Comparison of ENCODE assay signal across 9 cellular contexts in the genomic region with DNA sequence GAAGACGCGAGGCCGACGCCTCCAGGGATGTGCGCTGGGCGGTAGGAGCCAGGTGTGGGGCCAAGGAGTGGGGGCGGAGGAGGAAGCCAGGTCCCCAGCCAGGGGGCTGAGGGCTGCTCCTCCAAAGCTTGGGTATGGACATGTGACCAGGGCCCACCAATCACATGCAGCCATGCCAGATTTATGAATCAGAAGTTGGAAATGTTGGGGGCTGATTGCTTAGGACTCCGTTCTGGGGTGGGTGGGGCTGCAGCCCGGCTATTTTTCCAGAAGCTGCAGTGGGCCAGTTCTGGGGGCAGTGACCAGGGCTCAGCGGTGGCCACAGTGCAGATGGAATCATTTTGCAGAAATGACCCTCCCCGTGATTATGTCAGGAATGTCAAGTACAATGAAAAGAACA.
DNase-seq lines count a peak whose midpoint lies in the region; ATAC-seq and TF ChIP-seq lines count a peak whose summit lies in the region.
"Had no signal": no experiment of that assay in that cellular context is flagged by ENCODE, and none has a peak within 500 bp of the region (broad histone marks: within the 10 kb centered on the region; RNA-seq: fewer than 3 reads in every experiment).

No MANE protein-coding gene starts in this region.

- no peak overlapping the region for H3K9ac ChIP-seq in duodenal mucosa (ENCODE audit: low read depth in 1 of 2, low read length in 2 of 2)

- no peaks in the 10 kb centered on the region for H3K36me3 ChIP-seq in duodenal mucosa (ENCODE audit: control insufficient read depth in 1 of 2, insufficient read depth in 2 of 2, low read length in 2 of 2)

- ATAC-seq in GM18907 (IDR thresholded peaks at IDR 0.05; ENCODE audit: unreplicated experiment) (no peak), GM21381 (IDR thresholded peaks at IDR 0.05; ENCODE audit: unreplicated experiment) (no peak)
- no peak for ATAC-seq in activated CD4-positive, CD25-positive, alpha-beta regulatory T cell treated with anti-CD3 and anti-CD28 coated beads, Interleukin-2, amount 50 U/mL, for 24 hours
- ATAC-seq: body of pancreas had no signal

- no peaks in the 10 kb centered on the region for H3K27me3 ChIP-seq in duodenal mucosa (ENCODE audit: control insufficient read depth in 1 of 2, insufficient read depth in 2 of 2, low read length in 2 of 2)
- H3K27me3 ChIP-seq: body of pancreas had no signal

- H3K9me3 ChIP-seq in duodenal mucosa (ENCODE audit: control insufficient read depth in 1 of 2, low read length in 2 of 2): no peaks in the 10 kb centered on the region
- H3K9me3 ChIP-seq: body of pancreas had no signal

- H3K27me3 Mint-ChIP-seq in osteocyte (ENCODE audit: unreplicated experiment): no peaks in the 10 kb centered on the region

- peak overlapping the region; percentile 92 for H3K27ac Mint-ChIP-seq in osteocyte (ENCODE audit: unreplicated experiment)

- no peak overlapping the region for H3K4me3 ChIP-seq in duodenal mucosa (ENCODE audit: low read depth in 1 of 2, low read length in 2 of 2)
- H3K4me3 ChIP-seq: body of pancreas had no signal

- no peak for TF ChIP-seq CTCF in osteocyte (IDR thresholded peaks at IDR 0.05)

- peaks cover 69% of the 10 kb centered on the region for H3K4me1 Mint-ChIP-seq in osteocyte (ENCODE audit: unreplicated experiment)

- peak overlapping the region; percentile 33 for H3K27ac ChIP-seq in duodenal mucosa (ENCODE audit: low read depth, low read length)

- H3K9me3 Mint-ChIP-seq in osteocyte (ENCODE audit: unreplicated experiment): no peaks in the 10 kb centered on the region

- H3K36me3 Mint-ChIP-seq in osteocyte (ENCODE audit: unreplicated experiment): no peaks in the 10 kb centered on the region

- DNase-seq in EH (ENCODE audit: low read depth): peak; percentile 97
- DNase-seq in HS-5 (ENCODE audit: low read depth): peak; percentile 100
- no peak for DNase-seq in osteocyte (ENCODE audit: extremely low spot score, unreplicated experiment)
- no peak for DNase-seq in DMS53 (lab: John Stamatoyannopoulos, UW)

- H3K4me3 Mint-ChIP-seq in osteocyte (ENCODE audit: unreplicated experiment): no peak overlapping the region

- H3K4me1 ChIP-seq in duodenal mucosa (ENCODE audit: control insufficient read depth in 1 of 2, insufficient read depth in 2 of 2, low read length in 2 of 2): peaks cover 20 to 23% of the 10 kb centered on the region in 2 donors

Comparison
In these comparisons a context has a peak if more than half of its experiments do, and no peak if none do; other contexts are left out.
1. DNase-seq: peak in EH (single experiment) and HS-5 (single experiment); none in osteocyte (single experiment) and DMS53 (single experiment).